In genomic region chr14:73684627-73685026, GRCh38 we compare ENCODE assay signal across 31 cellular contexts.
"Had no signal": no experiment of that assay in that cellular context is flagged by ENCODE, and none has a peak within 500 bp of the region (broad histone marks: within the 10 kb centered on the region; RNA-seq: fewer than 3 reads in every experiment).

No MANE protein-coding gene starts in this region.

- H3K9ac ChIP-seq: parathyroid adenoma had no signal

- H3K4me3 ChIP-seq: psoas muscle, skin epidermis, smooth muscle cell, spleen, suprapubic skin, thoracic aorta, thyroid gland, tibial nerve, upper lobe of left lung, uterus had no signal

- H3K79me2 ChIP-seq: parathyroid adenoma had no signal

- H3K36me3 ChIP-seq: neutrophil, uterus had no signal

- H3K9me3 ChIP-seq: neutrophil, psoas muscle, spleen, suprapubic skin, thoracic aorta, thyroid gland, tibial nerve, upper lobe of left lung, uterus had no signal

- H3K27ac ChIP-seq: neutrophil, parathyroid adenoma, psoas muscle, skin epidermis, spleen, suprapubic skin, thoracic aorta, thyroid gland, tibial nerve, upper lobe of left lung, uterus had no signal

- H3K27me3 ChIP-seq: neutrophil, spleen, suprapubic skin, thyroid gland, tibial nerve, upper lobe of left lung, uterus had no signal

- H3K4me2 ChIP-seq: smooth muscle cell had no signal

- H2AFZ ChIP-seq: parathyroid adenoma had no signal

- H3K4me1 ChIP-seq: parathyroid adenoma, psoas muscle, spleen, suprapubic skin, thyroid gland, tibial nerve, upper lobe of left lung, uterus had no signal

- DNase-seq: naive B cell; naive thymus-derived CD8-positive, alpha-beta T cell; nephron progenitor cell; nucleus accumbens; posterior cingulate gyrus; psoas muscle; right cardiac atrium; spleen; stimulated activated CD4-positive, alpha-beta T cell treated with anti-CD3 and anti-CD28 coated beads, Interleukin-12 subunit alpha, Interleukin-12 subunit beta, amount 100 ng/mL, for 4 hours; stimulated activated CD4-positive, alpha-beta T cell treated with anti-CD3 and anti-CD28 coated beads, Interleukin-1b, Interleukin-23, amount 100 ng/mL, for 48 hours; stimulated activated CD4-positive, alpha-beta T cell treated with anti-CD3 and anti-CD28 coated beads, Interleukin-4, amount 100 ng/mL, for 1 hour; stimulated activated CD4-positive, alpha-beta T cell treated with anti-CD3 and anti-CD28 coated beads, Interleukin-4, amount 100 ng/mL, for 4 hours; stimulated activated CD8-positive, alpha-beta memory T cell treated with anti-CD3 and anti-CD28 coated beads, Interleukin-4, amount 100 ng/mL, for 48 hours; stimulated activated naive CD4-positive, alpha-beta T cell; stimulated activated naive CD8-positive, alpha-beta T cell treated with anti-CD3 and anti-CD28 coated beads, Interleukin-15, amount 100 ng/mL, for 72 hours; stimulated activated naive CD8-positive, alpha-beta T cell treated with anti-CD3 and anti-CD28 coated beads, Interleukin-15, Interleukin-2, amounts not matched to agents 100 U/mL and 50 U/mL, for 24 hours; substantia nigra; trophoblast cell; uterus had no signal

- ATAC-seq: naive thymus-derived CD8-positive, alpha-beta T cell; natural killer cell treated with Interleukin-12 subunit alpha and Interleukin-12 subunit beta and Interleukin-15 and Interleukin-18, amount 100 ng/mL, for 72 hours; psoas muscle; right cardiac atrium; sciatic nerve; stimulated activated memory B cell treated with anti-CD40 and anti-IgM and Interleukin-4, amounts not matched to agents 10 μg/mL and 1 μg/mL and 100 μg/mL, for 72 hours; stimulated activated naive CD8-positive, alpha-beta T cell treated with anti-CD3 and anti-CD28 coated beads, Interleukin-15, amount 100 ng/mL, for 72 hours; stimulated activated naive CD8-positive, alpha-beta T cell treated with anti-CD3 and anti-CD28 coated beads, Interleukin-15, Interleukin-2, amounts not matched to agents 100 U/mL and 50 U/mL, for 24 hours had no signal
